Comparison of ENCODE assay signal across 14 cellular contexts in genomic region chr3:159785276-159785675, GRCh38.
DNase-seq lines count a peak whose midpoint lies in the region.
"Had no signal": no experiment of that assay in that cellular context is flagged by ENCODE, and none has a peak within 500 bp of the region (broad histone marks: within the 10 kb centered on the region; RNA-seq: fewer than 3 reads in every experiment).

No MANE protein-coding gene starts in this region.

- DNase-seq in EH (ENCODE audit: low read depth) = peak; percentile 54
- DNase-seq in NCI-H2171 (lab: John Stamatoyannopoulos, UW) = peak; percentile 64
- no peak for DNase-seq in caudate nucleus (lab: John Stamatoyannopoulos, UW)
- no peak for DNase-seq in activated naive CD4-positive, alpha-beta T cell treated with Interleukin-2 at 50 U/mL for 16 hours
- no peak for DNase-seq in middle frontal gyrus (ENCODE audit: extremely low spot score, low spot score)
- no peak for DNase-seq in activated CD8-positive, alpha-beta memory T cell treated with anti-CD3 and anti-CD28 coated beads, Interleukin-2, amount 50 U/mL, for 48 hours
- DNase-seq in activated CD4-positive, alpha-beta T cell treated with anti-CD3 and anti-CD28 coated beads for 48 hours = no peak
- DNase-seq: activated CD4-positive, alpha-beta memory T cell treated with anti-CD3 and anti-CD28 coated beads for 36 hours; NCI-H1694 treated with DMSO at 0.1 percent for 48 hours; posterior cingulate gyrus; stimulated activated CD4-positive, alpha-beta T cell treated with anti-CD3 and anti-CD28 coated beads, Interleukin-2, amount 100 ng/mL, for 48 hours; stimulated activated naive CD4-positive, alpha-beta T cell treated with Interleukin-2 at 50 U/mL for 16 hours had no signal

- no peak overlapping the region for H3K9ac ChIP-seq in muscle layer of colon (ENCODE audit: low read length)
- H3K9ac ChIP-seq: BLaER1 treated with 17β-estradiol and CSF1 and Interleukin-3, amounts not matched to agents 10 nM and 100 nM had no signal

- no peaks in the 10 kb centered on the region for H3K27me3 ChIP-seq in muscle layer of colon (ENCODE audit: control insufficient read depth in 1 of 2, insufficient read depth in 2 of 2, low read length in 2 of 2)
- H3K27me3 ChIP-seq: BLaER1 treated with 17β-estradiol and CSF1 and Interleukin-3, amounts not matched to agents 10 nM and 100 nM had no signal

- H3K9me3 ChIP-seq in muscle layer of colon (ENCODE audit: low read length) = no peaks in the 10 kb centered on the region
- H3K9me3 ChIP-seq: BLaER1 treated with 17β-estradiol and CSF1 and Interleukin-3, amounts not matched to agents 10 nM and 100 nM had no signal

- peaks cover 67% of the 10 kb centered on the region for H3K4me1 ChIP-seq in muscle layer of colon (ENCODE audit: insufficient read depth, low read length)
- H3K4me1 ChIP-seq: BLaER1 treated with 17β-estradiol and CSF1 and Interleukin-3, amounts not matched to agents 10 nM and 100 nM had no signal

- H3K4me3 ChIP-seq in muscle layer of colon (ENCODE audit: low read depth in 1 of 2, low read length in 2 of 2) = no peak overlapping the region
- H3K4me3 ChIP-seq: BLaER1 treated with 17β-estradiol and CSF1 and Interleukin-3, amounts not matched to agents 10 nM and 100 nM had no signal

- H3K27ac ChIP-seq in caudate nucleus (ENCODE audit: low read depth, low read length) = peak overlapping the region; percentile 84
- peak overlapping the region; percentile 59 for H3K27ac ChIP-seq in muscle layer of colon (ENCODE audit: low read depth, low read length)
- H3K27ac ChIP-seq: BLaER1 treated with 17β-estradiol and CSF1 and Interleukin-3, amounts not matched to agents 10 nM and 100 nM had no signal

- H3K36me3 ChIP-seq in muscle layer of colon (ENCODE audit: insufficient read depth, low read length) = no peaks in the 10 kb centered on the region
- H3K36me3 ChIP-seq: BLaER1 treated with 17β-estradiol and CSF1 and Interleukin-3, amounts not matched to agents 10 nM and 100 nM had no signal

Comparison
In these comparisons a context has a peak if more than half of its experiments do, and no peak if none do; other contexts are left out.
1. DNase-seq: peak in EH (single experiment) and NCI-H2171 (single experiment); none in caudate nucleus (0 of 61), activated naive CD4-positive, alpha-beta T cell treated with Interleukin-2 at 50 U/mL for 16 hours (single experiment), middle frontal gyrus (single experiment), activated CD8-positive, alpha-beta memory T cell treated with anti-CD3 and anti-CD28 coated beads, Interleukin-2, amount 50 U/mL, for 48 hours (single experiment) and activated CD4-positive, alpha-beta T cell treated with anti-CD3 and anti-CD28 coated beads for 48 hours (single experiment).